In the genomic region with DNA sequence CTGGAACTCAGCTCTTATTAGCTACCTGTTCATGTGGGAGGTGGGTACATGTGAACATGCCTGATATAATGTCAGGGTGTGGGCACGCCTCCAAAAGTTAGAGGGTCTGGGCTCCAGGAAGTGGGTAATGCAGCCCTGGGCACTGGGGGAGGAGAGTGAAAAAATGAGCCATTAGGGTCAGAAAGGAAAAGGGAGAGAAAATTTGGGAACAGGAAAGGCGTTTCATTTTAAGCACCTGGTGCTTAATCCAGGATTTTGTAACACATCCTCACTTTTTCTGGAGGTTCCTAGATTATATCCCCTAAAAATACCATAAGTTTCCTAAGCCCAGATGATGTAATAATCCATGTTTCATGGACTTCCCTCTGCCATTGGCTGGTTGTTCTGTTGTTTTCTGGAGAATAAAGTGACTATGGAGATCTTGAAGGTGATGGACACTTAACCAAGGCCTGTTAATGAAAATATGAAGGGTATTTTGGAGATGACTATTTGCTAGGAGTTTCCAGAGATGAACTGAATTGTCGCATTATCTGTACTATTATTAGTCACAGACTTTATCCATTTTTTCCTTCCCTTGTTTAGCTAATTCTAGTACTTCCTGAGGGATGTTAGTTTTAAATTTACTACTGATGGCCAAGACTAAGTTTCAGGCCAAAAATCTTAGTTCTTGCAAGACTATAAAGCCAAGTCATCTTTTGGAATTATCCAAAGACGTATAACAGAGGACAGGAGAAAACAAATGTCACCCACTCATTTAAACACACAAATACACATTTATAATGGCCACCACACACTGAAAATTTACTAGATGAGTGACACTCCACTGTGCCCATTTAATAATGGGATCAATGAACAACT, we compare ENCODE assay signal across 20 cellular contexts. TPM values are rescaled to one million over a fixed set of nuclear protein-coding genes. Genes with fewer than 3 reads are reported as not detected.
DNase-seq lines count a peak whose midpoint lies in the region; ATAC-seq, FAIRE-seq and TF ChIP-seq lines count a peak whose summit lies in the region.
"Had no signal": no experiment of that assay in that cellular context is flagged by ENCODE, and none has a peak within 500 bp of the region (broad histone marks: within the 10 kb centered on the region; RNA-seq: fewer than 3 reads in every experiment).

No MANE protein-coding gene starts in this region.

- peaks cover 45% of the 10 kb centered on the region for H3K4me1 Mint-ChIP-seq in activated T-helper 17 cell treated with anti-CD3 and anti-CD28 coated beads, Interleukin-2, amount 50 U/mL, for 72 hours

- no peak for TF ChIP-seq CTCF in SK-N-SH (IDR thresholded peaks at IDR 0.05)

- H3K27ac ChIP-seq in SK-N-SH (ENCODE audit: low read depth in 2 of 2, low read length in 1 of 2) (peak overlapping the region in 1 of 2 experiments; percentile 59; a peak in 2 of 4 replicates), muscle layer of duodenum (ENCODE audit: low read length) (peak overlapping the region; percentile 61)
- H3K27ac ChIP-seq: 22Rv1, neural progenitor cell had no signal

- peaks cover 16% of the 10 kb centered on the region for H3F3A ChIP-seq in SK-N-SH (replicated peaks; ENCODE audit: insufficient read depth)

- H3K79me2 ChIP-seq in SK-N-SH (ENCODE audit: insufficient read depth) = no peaks in the 10 kb centered on the region

- DNase-seq in SK-N-SH = no peak
- DNase-seq in stromal cell of bone marrow (ENCODE audit: low read depth) = peak; percentile 38
- no peak for DNase-seq in RCC 7860 (ENCODE audit: low spot score)
- no peak for DNase-seq in DMS 273 treated with DMSO at 0.1 percent for 48 hours (lab: John Stamatoyannopoulos, UW)
- no peak for DNase-seq in G401 (ENCODE audit: low spot score)
- DNase-seq: activated CD4-positive, CD25-positive, alpha-beta regulatory T cell treated with anti-CD3 and anti-CD28 coated beads, Interleukin-2, amount 50 U/mL, for 72 hours; activated naive CD4-positive, alpha-beta T cell treated with Interleukin-2 at 50 U/mL for 16 hours; GF-D8; MM.1S; NCI-H146; substantia nigra had no signal

- H4K20me1 ChIP-seq in SK-N-SH (ENCODE audit: insufficient read depth) = no peaks in the 10 kb centered on the region

- CTCF ChIA-PET in SK-N-SH (lab: Yijun Ruan, JAX) = interaction anchor here (0.6 to 1.9 kb wide), 5 partner anchors 16 to 581 kb away, joined by 3 to 4 read pairs (median 3); no protein-coding TSS in a partner anchor

- peaks cover 4% of the 10 kb centered on the region for H3K27me3 Mint-ChIP-seq in activated T-helper 17 cell treated with anti-CD3 and anti-CD28 coated beads, Interleukin-2, amount 50 U/mL, for 72 hours

- in situ Hi-C loops in G401 (cut with HindIII; ENCODE audit: low sequenced_read_pairs) = loop anchor here (10.0 kb wide), 1 partner anchor 571 kb away; no protein-coding TSS in a partner anchor

- 74% methylated on average over 4 of the region's 4 CpGs for WGBS in SK-N-SH (ENCODE audit: low lambda C conversion rate)

- H3K4me3 ChIP-seq in SK-N-SH (ENCODE audit: low read depth in 2 of 2, low read length in 1 of 2) (no peak overlapping the region), muscle layer of duodenum (ENCODE audit: low read depth in 1 of 2, low read length in 2 of 2) (no peak overlapping the region)
- H3K4me3 ChIP-seq: GM12878, neural progenitor cell had no signal

- TF ChIP-seq RAD21 in SK-N-SH (IDR thresholded peaks at IDR 0.05; ENCODE audit: low read length) = no peak

- peaks cover 19 to 32% of the 10 kb centered on the region in 2 experiments; a peak in 3 of 4 replicates for H3K4me1 ChIP-seq in SK-N-SH (ENCODE audit: control insufficient read depth in 1 of 2, insufficient read depth in 2 of 2, low read depth in 1 of 2, low read length in 1 of 2)
- peaks cover 9% of the 10 kb centered on the region in 2 donors for H3K4me1 ChIP-seq in muscle layer of duodenum (ENCODE audit: control insufficient read depth in 1 of 2, insufficient read depth in 2 of 2, low read length in 2 of 2)

- no peaks in the 10 kb centered on the region for H3K9me2 ChIP-seq in SK-N-SH

- no peaks in the 10 kb centered on the region for H3K36me3 ChIP-seq in SK-N-SH (replicated peaks in 1 of 2; ENCODE audit: control insufficient read depth in 1 of 2, insufficient read depth in 2 of 2, low read length in 1 of 2)
- no peaks in the 10 kb centered on the region for H3K36me3 ChIP-seq in muscle layer of duodenum (ENCODE audit: control insufficient read depth in 1 of 2, insufficient read depth in 2 of 2, low read length in 2 of 2)
- H3K36me3 ChIP-seq: neural progenitor cell had no signal

- H3K9me3 Mint-ChIP-seq in activated T-helper 17 cell treated with anti-CD3 and anti-CD28 coated beads, Interleukin-2, amount 50 U/mL, for 72 hours = no peaks in the 10 kb centered on the region
- H3K9me3 Mint-ChIP-seq: mesothelial cell of epicardium had no signal

- no peak for ATAC-seq in SK-N-SH treated with all-trans-retinoic acid at 6 μM for 48 hours
- no peak for ATAC-seq in activated T-helper 17 cell treated with anti-CD3 and anti-CD28 coated beads, Interleukin-2, amount 50 U/mL, for 72 hours (replicated peaks)
- ATAC-seq: GM12878 had no signal

- TF ChIP-seq EP300 in SK-N-SH (IDR thresholded peaks at IDR 0.05; ENCODE audit: borderline replicate concordance in 1 of 2, low read depth in 1 of 2, low read length in 1 of 2) = no peak

- H3K27me3 ChIP-seq in SK-N-SH (ENCODE audit: insufficient read depth) = no peaks in the 10 kb centered on the region
- no peaks in the 10 kb centered on the region for H3K27me3 ChIP-seq in muscle layer of duodenum (ENCODE audit: low read depth, low read length)
- H3K27me3 ChIP-seq: neural progenitor cell had no signal

- peak overlapping the region; percentile 23 for H3K27ac Mint-ChIP-seq in activated T-helper 17 cell treated with anti-CD3 and anti-CD28 coated beads, Interleukin-2, amount 50 U/mL, for 72 hours
- H3K27ac Mint-ChIP-seq: mesothelial cell of epicardium had no signal

- POLR2A ChIA-PET in SK-N-SH (lab: Yijun Ruan, JAX) = no interaction called here

- no peaks in the 10 kb centered on the region for H3K9me3 ChIP-seq in SK-N-SH
- H3K9me3 ChIP-seq in muscle layer of duodenum (ENCODE audit: control insufficient read depth in 1 of 2, low read length in 2 of 2) = no peaks in the 10 kb centered on the region

- peak overlapping the region; percentile 2; the same call in 1 of the 2 replicates for H2AFZ ChIP-seq in SK-N-SH (ENCODE audit: low read depth)
- H2AFZ ChIP-seq: neural progenitor cell had no signal

- H3K4me3 Mint-ChIP-seq in activated T-helper 17 cell treated with anti-CD3 and anti-CD28 coated beads, Interleukin-2, amount 50 U/mL, for 72 hours = no peak overlapping the region
- H3K4me3 Mint-ChIP-seq: mesothelial cell of epicardium, neural progenitor cell had no signal

- H3K4me2 ChIP-seq in SK-N-SH = no peak overlapping the region
- H3K4me2 ChIP-seq: neural progenitor cell had no signal

- H3K9ac ChIP-seq in SK-N-SH = no peak overlapping the region
- H3K9ac ChIP-seq: neural progenitor cell had no signal

- FAIRE-seq in RCC 7860 (lab: Jason Lieb, UNC) = no peak
- FAIRE-seq: astrocyte, endometrium, GM12878 had no signal

- peaks cover 5% of the 10 kb centered on the region for H3K36me3 Mint-ChIP-seq in activated T-helper 17 cell treated with anti-CD3 and anti-CD28 coated beads, Interleukin-2, amount 50 U/mL, for 72 hours (ENCODE audit: low read depth)
- H3K36me3 Mint-ChIP-seq: mesothelial cell of epicardium, neural progenitor cell had no signal

TF ChIP-seq in SK-N-SH, 30 proteins besides CTCF, POLR2A, EP300 and RAD21 (continues in another document):
- TF ChIP-seq POLR2AphosphoS5 (IDR thresholded peaks at IDR 0.05; ENCODE audit: low read depth, low read length) (no peak), CHD2 (IDR thresholded peaks at IDR 0.05; ENCODE audit: low read length, partially characterized antibody) (no peak), TAF1 (IDR thresholded peaks at IDR 0.05; ENCODE audit: borderline replicate concordance, low read depth, low read length) (no peak)
- TF ChIP-seq, protein P1, sequence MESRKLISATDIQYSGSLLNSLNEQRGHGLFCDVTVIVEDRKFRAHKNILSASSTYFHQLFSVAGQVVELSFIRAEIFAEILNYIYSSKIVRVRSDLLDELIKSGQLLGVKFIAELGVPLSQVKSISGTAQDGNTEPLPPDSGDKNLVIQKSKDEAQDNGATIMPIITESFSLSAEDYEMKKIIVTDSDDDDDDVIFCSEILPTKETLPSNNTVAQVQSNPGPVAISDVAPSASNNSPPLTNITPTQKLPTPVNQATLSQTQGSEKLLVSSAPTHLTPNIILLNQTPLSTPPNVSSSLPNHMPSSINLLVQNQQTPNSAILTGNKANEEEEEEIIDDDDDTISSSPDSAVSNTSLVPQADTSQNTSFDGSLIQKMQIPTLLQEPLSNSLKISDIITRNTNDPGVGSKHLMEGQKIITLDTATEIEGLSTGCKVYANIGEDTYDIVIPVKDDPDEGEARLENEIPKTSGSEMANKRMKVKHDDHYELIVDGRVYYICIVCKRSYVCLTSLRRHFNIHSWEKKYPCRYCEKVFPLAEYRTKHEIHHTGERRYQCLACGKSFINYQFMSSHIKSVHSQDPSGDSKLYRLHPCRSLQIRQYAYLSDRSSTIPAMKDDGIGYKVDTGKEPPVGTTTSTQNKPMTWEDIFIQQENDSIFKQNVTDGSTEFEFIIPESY (IDR thresholded peaks at IDR 0.05; ENCODE audit: borderline replicate concordance, low read depth) = no peak

TF ChIP-seq in SK-N-SH treated with all-trans-retinoic acid at 6 μM for 48 hours, 23 proteins besides CTCF, POLR2A, EP300 and RAD21:
- TF ChIP-seq ISL1 (CRISPR knock-in tag; IDR thresholded peaks at IDR 0.05) (no peak), ARNTL (CRISPR knock-in tag; IDR thresholded peaks at IDR 0.05; ENCODE audit: borderline replicate concordance, low read depth) (no peak), TCF4 (CRISPR knock-in tag; IDR thresholded peaks at IDR 0.05; ENCODE audit: borderline replicate concordance) (no peak)
- TF ChIP-seq, protein P2, sequence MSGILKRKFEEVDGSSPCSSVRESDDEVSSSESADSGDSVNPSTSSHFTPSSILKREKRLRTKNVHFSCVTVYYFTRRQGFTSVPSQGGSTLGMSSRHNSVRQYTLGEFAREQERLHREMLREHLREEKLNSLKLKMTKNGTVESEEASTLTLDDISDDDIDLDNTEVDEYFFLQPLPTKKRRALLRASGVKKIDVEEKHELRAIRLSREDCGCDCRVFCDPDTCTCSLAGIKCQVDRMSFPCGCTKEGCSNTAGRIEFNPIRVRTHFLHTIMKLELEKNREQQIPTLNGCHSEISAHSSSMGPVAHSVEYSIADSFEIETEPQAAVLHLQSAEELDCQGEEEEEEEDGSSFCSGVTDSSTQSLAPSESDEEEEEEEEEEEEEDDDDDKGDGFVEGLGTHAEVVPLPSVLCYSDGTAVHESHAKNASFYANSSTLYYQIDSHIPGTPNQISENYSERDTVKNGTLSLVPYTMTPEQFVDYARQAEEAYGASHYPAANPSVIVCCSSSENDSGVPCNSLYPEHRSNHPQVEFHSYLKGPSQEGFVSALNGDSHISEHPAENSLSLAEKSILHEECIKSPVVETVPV (CRISPR knock-in tag; IDR thresholded peaks at IDR 0.05) = no peak

RNA-seq across cellular contexts. Expression of a gene that starts 24.4 kb away (rescaled TPM):
- 33.0 and 46.1 TPM in 2 replicates for polyA plus RNA-seq in SK-N-SH (2012; rRNA removed)
- polyA plus RNA-seq in SK-N-SH (2012; cell fraction: cytosol; rRNA removed) = 18.7 and 21.0 TPM in 2 replicates
- polyA plus RNA-seq in SK-N-SH (2012; cell fraction: nucleus; rRNA removed) = 146 and 210 TPM in 2 replicates
- 10 to 100 TPM; 20.7 to 22.2 TPM for total RNA-seq in activated T-helper 17 cell treated with anti-CD3 and anti-CD28 coated beads, Interleukin-2, amount 50 U/mL, for 72 hours
- total RNA-seq in G401 (2014; rRNA removed; shearing (Covaris generic)) = 19.8 and 21.7 TPM in 2 replicates
